18 cellular contexts compared by ENCODE assay signal in genomic region chr1:23407036-23407630, GRCh38.
"Had no signal": no experiment of that assay in that cellular context is flagged by ENCODE, and none has a peak within 500 bp of the region (broad histone marks: within the 10 kb centered on the region; RNA-seq: fewer than 3 reads in every experiment).

No MANE protein-coding gene starts in this region.

- ATAC-seq: activated CD4-positive, alpha-beta T cell treated with anti-CD3 and anti-CD28 coated beads for 36 hours; natural killer cell; stimulated activated naive B cell treated with anti-CD40 and anti-IgM and Interleukin-4, amounts not matched to agents 10 μg/mL and 1 μg/mL and 100 μg/mL, for 72 hours; WTC11 had no signal

- H3K36me3 ChIP-seq: ovary, spleen had no signal

- H3K9me3 ChIP-seq: ovary, sigmoid colon, spleen, tibial nerve had no signal

- DNase-seq: activated CD4-positive, alpha-beta memory T cell treated with anti-CD3 and anti-CD28 coated beads for 36 hours; activated CD4-positive, alpha-beta T cell treated with anti-CD3 and anti-CD28 coated beads for 36 hours; activated T-cell treated with anti-CD3 and anti-CD28 coated beads for 4 hours; amniotic stem cell; central memory CD4-positive, alpha-beta T cell; foreskin fibroblast; glutamatergic neuron; kidney glomerular epithelial cell; natural killer cell; sigmoid colon; spleen; stimulated activated naive B cell treated with anti-CD40 and anti-IgM and Interleukin-4, amounts not matched to agents 10 μg/mL and 1 μg/mL and 100 μg/mL, for 72 hours; SW 1271; T-helper 2 cell had no signal

- H3K27me3 ChIP-seq: dorsolateral prefrontal cortex, ovary, sigmoid colon, spleen, tibial nerve had no signal

- H3K27ac ChIP-seq: sigmoid colon, tibial nerve had no signal

- H3K4me3 ChIP-seq: dorsolateral prefrontal cortex, ovary, sigmoid colon, spleen, tibial nerve had no signal
